Comparison of ENCODE assay signal across 9 cellular contexts in genomic region chr1:54053745-54054437, GRCh38. TPM values are rescaled to one million over a fixed set of nuclear protein-coding genes. Genes with fewer than 3 reads are reported as not detected.
A peak's percentile ranks its signal among the peaks of the same experiment; 100 is the strongest.
DNase-seq lines count a peak whose midpoint lies in the region; ATAC-seq and TF ChIP-seq lines count a peak whose summit lies in the region.
"Had no signal": no experiment of that assay in that cellular context is flagged by ENCODE, and none has a peak within 500 bp of the region (broad histone marks: within the 10 kb centered on the region; RNA-seq: fewer than 3 reads in every experiment).

No MANE protein-coding gene starts in this region.

- H3K9me3 ChIP-seq in Caco-2 = no peaks in the 10 kb centered on the region
- H3K9me3 ChIP-seq in HUES48 (ENCODE audit: control insufficient read depth, insufficient read depth, low read length) = no peaks in the 10 kb centered on the region
- no peaks in the 10 kb centered on the region for H3K9me3 ChIP-seq in mesenchymal stem cell (ENCODE audit: control insufficient read depth, low read length)

- H3K27ac Mint-ChIP-seq in Caco-2 (ENCODE audit: unreplicated experiment) = no peak overlapping the region
- H3K27ac Mint-ChIP-seq in activated naive CD8-positive, alpha-beta T cell treated with anti-CD3 and anti-CD28 coated beads for 36 hours = no peak overlapping the region

- H2BK15ac ChIP-seq in mesenchymal stem cell (ENCODE audit: low read depth, poor library complexity, severe bottlenecking) = peak overlapping the region; percentile 8

- no peaks in the 10 kb centered on the region for H3K9me3 Mint-ChIP-seq in Caco-2 (ENCODE audit: unreplicated experiment)
- H3K9me3 Mint-ChIP-seq in activated naive CD8-positive, alpha-beta T cell treated with anti-CD3 and anti-CD28 coated beads for 36 hours = no peaks in the 10 kb centered on the region

- peaks cover 6% of the 10 kb centered on the region for H3K36me3 Mint-ChIP-seq in Caco-2 (ENCODE audit: insufficient read depth, unreplicated experiment)
- H3K36me3 Mint-ChIP-seq in activated naive CD8-positive, alpha-beta T cell treated with anti-CD3 and anti-CD28 coated beads for 36 hours = peaks cover 20% of the 10 kb centered on the region

- peak overlapping the region; percentile 24 to 72 for H3K18ac ChIP-seq in mesenchymal stem cell (ENCODE audit: low read depth in 1 of 2, low read length in 2 of 2)

- H2AFZ ChIP-seq in mesenchymal stem cell (ENCODE audit: low read depth, low read length) = peak overlapping the region; percentile 68

- H3K27me3 ChIP-seq in Caco-2 (replicated peaks; ENCODE audit: control insufficient read depth, insufficient read depth, low read length) = no peaks in the 10 kb centered on the region
- H3K27me3 ChIP-seq in HUES48 (ENCODE audit: control insufficient read depth, insufficient read depth, low read length) = no peaks in the 10 kb centered on the region
- H3K27me3 ChIP-seq in brain microvascular endothelial cell (replicated peaks) = no peaks in the 10 kb centered on the region
- H3K27me3 ChIP-seq in mesenchymal stem cell (ENCODE audit: control insufficient read depth in 1 of 2, insufficient read depth in 1 of 2, low read length in 2 of 2) = no peaks in the 10 kb centered on the region

- H3K36me3 ChIP-seq in Caco-2 (ENCODE audit: control insufficient read depth, insufficient read depth, low read length) (no peaks in the 10 kb centered on the region), HUES48 (ENCODE audit: control insufficient read depth, insufficient read depth, low read length) (no peaks in the 10 kb centered on the region), brain microvascular endothelial cell (replicated peaks) (no peaks in the 10 kb centered on the region), mesenchymal stem cell (ENCODE audit: control insufficient read depth in 1 of 2, insufficient read depth in 2 of 2, low read depth in 1 of 2, low read length in 2 of 2) (peaks cover 0 to 10% of the 10 kb centered on the region in 2 experiments)

- POLR2A ChIA-PET in Caco-2 (lab: Charles Lee) = no interaction called here

- intact Hi-C loops in Caco-2 (cut with micrococcal nuclease; ENCODE audit: unreplicated experiment) = loop anchor here (1.0 to 2.0 kb wide), 2 partner anchors 25 to 216 kb away; partner anchors contain the start of gene NDC1

- H3K4me3 ChIP-seq in Caco-2 (ENCODE audit: low read depth, low read length) (peak overlapping the region; percentile 56), HUES48 (ENCODE audit: low read depth, low read length) (peak overlapping the region; percentile 91), brain microvascular endothelial cell (ENCODE audit: low read depth, low read length) (peak overlapping the region; percentile 97), mesenchymal stem cell (ENCODE audit: insufficient read depth in 1 of 2, low read depth in 1 of 2, low read length in 2 of 2) (peak overlapping the region; percentile 65 to 100)

- CTCF ChIA-PET in Caco-2 (lab: Charles Lee) = no interaction called here

- H2AK5ac ChIP-seq in mesenchymal stem cell (ENCODE audit: low read length, severe bottlenecking) = no peak overlapping the region

- in situ Hi-C loops in brain microvascular endothelial cell (cut with HindIII; ENCODE audit: low pct_ligation_motif_present, low sequenced_read_pairs) = no loop called here

- H3K9ac ChIP-seq in HUES48 (ENCODE audit: low read depth, low read length) (peak overlapping the region; percentile 71), mesenchymal stem cell (ENCODE audit: low read length) (peak overlapping the region; percentile 99)

- peak overlapping the region in 1 of 2 experiments; percentile 1 for H3K4ac ChIP-seq in mesenchymal stem cell (ENCODE audit: low read depth in 1 of 2, low read length in 2 of 2)

- H4K8ac ChIP-seq in mesenchymal stem cell (ENCODE audit: low read length) = peak overlapping the region; percentile 24

- H3K4me1 Mint-ChIP-seq in Caco-2 (ENCODE audit: low read depth, unreplicated experiment) = no peaks in the 10 kb centered on the region
- H3K4me1 Mint-ChIP-seq in activated naive CD8-positive, alpha-beta T cell treated with anti-CD3 and anti-CD28 coated beads for 36 hours = peaks cover 29% of the 10 kb centered on the region

- H3K27me3 Mint-ChIP-seq in Caco-2 (ENCODE audit: insufficient read depth, unreplicated experiment) = no peaks in the 10 kb centered on the region
- H3K27me3 Mint-ChIP-seq in activated naive CD8-positive, alpha-beta T cell treated with anti-CD3 and anti-CD28 coated beads for 36 hours = no peaks in the 10 kb centered on the region

- H3K14ac ChIP-seq in mesenchymal stem cell (ENCODE audit: low read length in 2 of 2) = no peak overlapping the region

- no peak overlapping the region for H3K23ac ChIP-seq in mesenchymal stem cell (ENCODE audit: low read length in 2 of 2)

- peaks cover 10% of the 10 kb centered on the region for H3K79me1 ChIP-seq in mesenchymal stem cell (replicated peaks; ENCODE audit: low read length, poor library complexity, severe bottlenecking)

- H3K4me3 Mint-ChIP-seq in Caco-2 (ENCODE audit: unreplicated experiment) = no peak overlapping the region
- no peak overlapping the region for H3K4me3 Mint-ChIP-seq in activated naive CD8-positive, alpha-beta T cell treated with anti-CD3 and anti-CD28 coated beads for 36 hours

- H3K27ac ChIP-seq in HUES48 (ENCODE audit: low read depth, low read length) (peak overlapping the region; percentile 90), brain microvascular endothelial cell (peak overlapping the region; percentile 77), mesenchymal stem cell (ENCODE audit: low read length, poor library complexity, severe bottlenecking) (peak overlapping the region; percentile 33)

- peak overlapping the region; percentile 43 for H4K91ac ChIP-seq in mesenchymal stem cell (ENCODE audit: low read length)

- no peak overlapping the region for H2BK120ac ChIP-seq in mesenchymal stem cell (ENCODE audit: low read depth, low read length)

- H2BK12ac ChIP-seq in mesenchymal stem cell (ENCODE audit: low read length in 2 of 2) = no peak overlapping the region

- TF ChIP-seq CTCF in Caco-2 (IDR thresholded peaks at IDR 0.05; ENCODE audit: insufficient read depth in 1 of 2, low read depth in 1 of 2, low read length in 1 of 2, severe bottlenecking in 1 of 2, unreplicated experiment in 1 of 2) (no peak), brain microvascular endothelial cell (IDR thresholded peaks at IDR 0.05; ENCODE audit: low read depth, low read length, missing control alignments) (no peak)

- H3K4me2 ChIP-seq in mesenchymal stem cell (ENCODE audit: low read length, poor library complexity, severe bottlenecking) = peak overlapping the region; percentile 66

- no peaks in the 10 kb centered on the region for H3K4me1 ChIP-seq in Caco-2
- H3K4me1 ChIP-seq in HUES48 (ENCODE audit: control insufficient read depth, insufficient read depth, low read length) = peaks cover 13% of the 10 kb centered on the region
- H3K4me1 ChIP-seq in mesenchymal stem cell (ENCODE audit: control insufficient read depth, insufficient read depth, low read depth, low read length) = peaks cover 5% of the 10 kb centered on the region

- no peak for ATAC-seq in GM18861 (IDR thresholded peaks at IDR 0.05; ENCODE audit: unreplicated experiment)

- 35% methylated on average over 18 of the region's 21 CpGs for WGBS in mesenchymal stem cell

- H2BK5ac ChIP-seq in mesenchymal stem cell (ENCODE audit: low read depth, low read length, poor library complexity, severe bottlenecking) = no peak overlapping the region

- DNase-seq in Caco-2 (peak in 1 of 2 experiments; percentile 15), brain microvascular endothelial cell (no peak), mesenchymal stem cell (no peak), globus pallidus (ENCODE audit: low spot score) (no peak), HK-2 (ENCODE audit: unreplicated experiment) (no peak)
- DNase-seq in activated naive CD8-positive, alpha-beta T cell treated with anti-CD3 and anti-CD28 coated beads for 36 hours = no peak

- no TSS peak for BruUV-seq in Caco-2 (replicated peaks; lab: Mats Ljungman, UMichigan)

RNA-seq across cellular contexts. Expression of gene TCEANC2, which starts 0.5 kb away (rescaled TPM):
- 1.9 and 3.2 TPM in 2 replicates for total RNA-seq in Caco-2 (2022)
- 1.7 TPM for polyA plus RNA-seq in mesenchymal stem cell (2013, experiment 1 of 2)
- polyA plus RNA-seq in mesenchymal stem cell (2013, experiment 2 of 2) = 1.8 TPM
- total RNA-seq in activated naive CD8-positive, alpha-beta T cell treated with anti-CD3 and anti-CD28 coated beads for 36 hours = 1 to 10 TPM; 7.7 to 8.3 TPM

RNA-seq across cellular contexts. Expression of gene TMEM59, which starts 0.9 kb away (rescaled TPM):
- total RNA-seq in Caco-2 (2022) = 116 TPM in 2 replicates
- 282 TPM for polyA plus RNA-seq in mesenchymal stem cell (2013, experiment 1 of 2)
- polyA plus RNA-seq in mesenchymal stem cell (2013, experiment 2 of 2) = 305 TPM
- 10 to 100 TPM; 89.4 to 97.7 TPM for total RNA-seq in activated naive CD8-positive, alpha-beta T cell treated with anti-CD3 and anti-CD28 coated beads for 36 hours

RNA-seq across cellular contexts. Expression of gene LDLRAD1, which starts 35.9 kb away (rescaled TPM):
- not detected in 2 replicates for total RNA-seq in Caco-2 (2022)
- not detected for polyA plus RNA-seq in mesenchymal stem cell (2013, experiment 1 of 2)
- not detected for polyA plus RNA-seq in mesenchymal stem cell (2013, experiment 2 of 2)
- not detected for total RNA-seq in activated naive CD8-positive, alpha-beta T cell treated with anti-CD3 and anti-CD28 coated beads for 36 hours
- total RNA-seq: SK-MEL-5 had no signal

Comparison
In these comparisons a context has a peak if more than half of its experiments do, and no peak if none do; other contexts are left out.
1. H3K27ac ChIP-seq: peak in every context shown above with its lines; median percentile 90 in HUES48; 77 in brain microvascular endothelial cell; 33 in mesenchymal stem cell.